Comparison of ENCODE assay signal across 1 cellular context in the genomic region with DNA sequence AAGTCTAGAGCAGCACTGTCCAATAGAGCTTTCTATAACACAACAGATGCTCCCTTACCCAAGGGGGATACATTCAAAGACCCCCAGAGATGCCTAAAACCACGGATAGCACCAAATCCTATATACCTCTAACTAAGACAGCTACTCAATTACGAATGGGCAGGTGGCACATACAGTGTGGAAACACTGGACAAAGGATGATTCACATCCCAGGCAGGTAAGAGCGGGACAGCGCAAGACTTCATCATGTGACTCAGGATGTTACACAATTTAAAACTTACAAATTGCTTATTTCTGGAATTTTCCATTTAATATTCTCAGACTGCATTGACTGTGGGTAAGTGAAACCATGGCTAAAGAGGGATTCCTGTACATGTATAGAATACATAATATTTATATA.
TF ChIP-seq lines count a peak whose summit lies in the region.

No MANE protein-coding gene starts in this region.

TF ChIP-seq in H1, 55 proteins besides CTCF, POLR2A, EP300 and RAD21 (continued from another document):
- TF ChIP-seq, protein P1, sequence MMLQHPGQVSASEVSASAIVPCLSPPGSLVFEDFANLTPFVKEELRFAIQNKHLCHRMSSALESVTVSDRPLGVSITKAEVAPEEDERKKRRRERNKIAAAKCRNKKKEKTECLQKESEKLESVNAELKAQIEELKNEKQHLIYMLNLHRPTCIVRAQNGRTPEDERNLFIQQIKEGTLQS (IDR thresholded peaks at IDR 0.05; ENCODE audit: insufficient read depth, low read depth, low read length) = no peak
- TF ChIP-seq BACH1 (IDR thresholded peaks at IDR 0.05; ENCODE audit: low read length) (no peak), POLR2AphosphoS5 (IDR thresholded peaks at IDR 0.05; ENCODE audit: low read depth, low read length) (no peak), FOSL1 (IDR thresholded peaks at IDR 0.05; ENCODE audit: insufficient read depth, low read depth, low read length) (no peak), KDM5A (IDR thresholded peaks at IDR 0.05; ENCODE audit: low read length) (no peak), KDM4A (IDR thresholded peaks at IDR 0.05; ENCODE audit: low read depth, low read length, severe bottlenecking) (no peak), HDAC6 (IDR thresholded peaks at IDR 0.05; ENCODE audit: low read depth, low read length) (no peak), CHD2 (IDR thresholded peaks at IDR 0.05; ENCODE audit: low read length) (no peak), CREB1 (IDR thresholded peaks at IDR 0.05) (no peak), RFX5 (IDR thresholded peaks at IDR 0.05; ENCODE audit: borderline replicate concordance, low read depth, low read length) (no peak), RNF2 (IDR thresholded peaks at IDR 0.05; ENCODE audit: borderline replicate concordance, low read depth, low read length, missing control alignments, poor library complexity, severe bottlenecking) (no peak), JUN (IDR thresholded peaks at IDR 0.05; ENCODE audit: low read depth, low read length) (no peak), ZNF274 (IDR thresholded peaks at IDR 0.05; ENCODE audit: borderline replicate concordance, extremely low read depth, low read length) (no peak), RBBP5 (IDR thresholded peaks at IDR 0.05; ENCODE audit: borderline replicate concordance, low read depth, low read length) (no peak)
- TF ChIP-seq, protein P2, sequence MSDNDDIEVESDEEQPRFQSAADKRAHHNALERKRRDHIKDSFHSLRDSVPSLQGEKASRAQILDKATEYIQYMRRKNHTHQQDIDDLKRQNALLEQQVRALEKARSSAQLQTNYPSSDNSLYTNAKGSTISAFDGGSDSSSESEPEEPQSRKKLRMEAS (IDR thresholded peaks at IDR 0.05) = no peak
- TF ChIP-seq, protein P3, sequence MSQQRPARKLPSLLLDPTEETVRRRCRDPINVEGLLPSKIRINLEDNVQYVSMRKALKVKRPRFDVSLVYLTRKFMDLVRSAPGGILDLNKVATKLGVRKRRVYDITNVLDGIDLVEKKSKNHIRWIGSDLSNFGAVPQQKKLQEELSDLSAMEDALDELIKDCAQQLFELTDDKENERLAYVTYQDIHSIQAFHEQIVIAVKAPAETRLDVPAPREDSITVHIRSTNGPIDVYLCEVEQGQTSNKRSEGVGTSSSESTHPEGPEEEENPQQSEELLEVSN (IDR thresholded peaks at IDR 0.05) = no peak
